ENCODE assay signal across 1 cellular context in genomic region chr16:81680444-81681263, GRCh38.
TF ChIP-seq lines count a peak whose summit lies in the region.

No MANE protein-coding gene starts in this region.

TF ChIP-seq in K562, 482 proteins besides CTCF, POLR2A, EP300 and RAD21 (continued from another document):
- no peak for TF ChIP-seq BRD9 (IDR thresholded peaks at IDR 0.05; ENCODE audit: low read depth, partially characterized antibody)
